Comparison of ENCODE assay signal across 19 cellular contexts in the genomic region with DNA sequence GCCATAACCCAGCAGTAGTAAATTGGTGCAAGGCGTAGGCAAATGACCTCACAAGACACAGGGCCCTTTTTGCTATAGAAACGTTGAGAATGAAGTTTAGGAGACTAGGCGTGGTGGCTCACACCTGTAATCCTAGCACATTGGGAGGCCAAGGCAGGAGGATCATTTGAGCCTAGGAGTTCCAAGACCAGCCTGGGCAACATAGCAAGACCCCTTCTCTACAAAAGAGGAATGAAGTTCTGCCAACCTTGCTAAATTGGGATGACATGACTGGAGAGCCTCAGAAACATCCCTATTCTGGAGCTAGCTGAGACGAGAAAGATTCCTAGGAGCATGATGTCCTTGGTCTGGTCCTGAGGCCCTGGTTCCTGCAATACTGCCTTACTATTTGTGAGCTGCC. TPM values are rescaled to one million over a fixed set of nuclear protein-coding genes. Genes with fewer than 3 reads are reported as not detected.
A peak's percentile ranks its signal among the peaks of the same experiment; 100 is the strongest.
DNase-seq lines count a peak whose midpoint lies in the region; ATAC-seq and TF ChIP-seq lines count a peak whose summit lies in the region.
"Had no signal": no experiment of that assay in that cellular context is flagged by ENCODE, and none has a peak within 500 bp of the region (broad histone marks: within the 10 kb centered on the region; RNA-seq: fewer than 3 reads in every experiment).

No MANE protein-coding gene starts in this region.

- no peak overlapping the region for H3K27ac Mint-ChIP-seq in activated CD4-positive, alpha-beta T cell treated with anti-CD3 and anti-CD28 coated beads, Interleukin-2, amount 10 ng/mL, durations not matched to agents 24 days and 14 days
- H3K27ac Mint-ChIP-seq: CD4-positive, alpha-beta memory T cell; GM23338; IgD-negative memory B cell had no signal

- H2BK15ac ChIP-seq in mesenchymal stem cell (ENCODE audit: low read depth, poor library complexity, severe bottlenecking), result no peak overlapping the region

- peaks cover 37 to 43% of the 10 kb centered on the region in 2 experiments for H3K36me3 ChIP-seq in HEK293 (ENCODE audit: control insufficient read depth in 2 of 2, insufficient read depth in 1 of 2, low read length in 2 of 2)
- peaks cover 25% of the 10 kb centered on the region for H3K36me3 ChIP-seq in RWPE2 (ENCODE audit: low read depth)
- no peaks in the 10 kb centered on the region for H3K36me3 ChIP-seq in mesenchymal stem cell (ENCODE audit: control insufficient read depth in 1 of 2, insufficient read depth in 2 of 2, low read depth in 1 of 2, low read length in 2 of 2)

- H3K36me3 Mint-ChIP-seq in activated CD4-positive, alpha-beta T cell treated with anti-CD3 and anti-CD28 coated beads, Interleukin-2, amount 10 ng/mL, durations not matched to agents 24 days and 14 days (ENCODE audit: low read depth), result peaks cover 30% of the 10 kb centered on the region
- H3K36me3 Mint-ChIP-seq: CD4-positive, alpha-beta memory T cell had no signal

- H3K9ac ChIP-seq in mesenchymal stem cell (ENCODE audit: low read length), result no peak overlapping the region
- H3K9ac ChIP-seq: BLaER1 had no signal

- no peak overlapping the region for H3K4me3 ChIP-seq in HEK293 (ENCODE audit: low read depth, low read length)
- H3K4me3 ChIP-seq in RWPE2 (ENCODE audit: severe bottlenecking), result no peak overlapping the region
- H3K4me3 ChIP-seq in mesenchymal stem cell (ENCODE audit: insufficient read depth in 1 of 2, low read depth in 1 of 2, low read length in 2 of 2), result no peak overlapping the region
- H3K4me3 ChIP-seq: A549, BLaER1, GM23338 had no signal

- H2AFZ ChIP-seq in mesenchymal stem cell (ENCODE audit: low read depth, low read length), result no peak overlapping the region
- H2AFZ ChIP-seq: GM23338 had no signal

- H3K9me3 Mint-ChIP-seq in activated CD4-positive, alpha-beta T cell treated with anti-CD3 and anti-CD28 coated beads, Interleukin-2, amount 10 ng/mL, durations not matched to agents 24 days and 14 days, result no peaks in the 10 kb centered on the region
- H3K9me3 Mint-ChIP-seq: CD14-positive monocyte; CD4-positive, alpha-beta memory T cell; GM23338; IgD-negative memory B cell had no signal

- no peaks in the 10 kb centered on the region for H3K9me3 ChIP-seq in HEK293 (ENCODE audit: control insufficient read depth, insufficient read depth, low read depth, low read length)
- H3K9me3 ChIP-seq in RWPE2 (ENCODE audit: severe bottlenecking), result no peaks in the 10 kb centered on the region
- no peaks in the 10 kb centered on the region for H3K9me3 ChIP-seq in mesenchymal stem cell (ENCODE audit: control insufficient read depth, low read length)
- H3K9me3 ChIP-seq: A549, BLaER1 had no signal

- H3K4me1 ChIP-seq in HEK293 (ENCODE audit: control insufficient read depth, insufficient read depth, low read length) (peaks cover 11% of the 10 kb centered on the region), RWPE2 (ENCODE audit: insufficient read depth, poor library complexity, severe bottlenecking) (no peaks in the 10 kb centered on the region), mesenchymal stem cell (ENCODE audit: control insufficient read depth, insufficient read depth, low read depth, low read length) (no peaks in the 10 kb centered on the region)
- H3K4me1 ChIP-seq: BLaER1 had no signal

- H3K14ac ChIP-seq in mesenchymal stem cell (ENCODE audit: low read length in 2 of 2), result no peak overlapping the region

- CTCF ChIA-PET in HEK293 (lab: Yijun Ruan, JAX), result interaction anchor here (0.5 to 0.7 kb wide), 3 partner anchors 126 to 255 kb away, joined by 3 read pairs; no protein-coding TSS in a partner anchor

- H2BK12ac ChIP-seq in mesenchymal stem cell (ENCODE audit: low read length in 2 of 2), result peak overlapping the region in 1 of 2 experiments; percentile 67

- no peak overlapping the region for H3K4ac ChIP-seq in mesenchymal stem cell (ENCODE audit: low read depth in 1 of 2, low read length in 2 of 2)

- H2BK5ac ChIP-seq in mesenchymal stem cell (ENCODE audit: low read depth, low read length, poor library complexity, severe bottlenecking), result no peak overlapping the region

- POLR2A ChIA-PET in HEK293 (lab: Yijun Ruan, JAX), result interaction anchor here (0.7 kb wide), 1 partner anchor 792 kb away, joined by 4 read pairs; no protein-coding TSS in a partner anchor

- intact Hi-C loops in activated CD4-positive, alpha-beta T cell treated with anti-CD3 and anti-CD28 coated beads, Interleukin-2, amount 10 ng/mL, durations not matched to agents 24 days and 14 days (cut with micrococcal nuclease), result no loop called here

- H3K18ac ChIP-seq in mesenchymal stem cell (ENCODE audit: low read depth in 1 of 2, low read length in 2 of 2), result peak overlapping the region in 1 of 2 experiments; percentile 75

- no peak overlapping the region for H3K23ac ChIP-seq in mesenchymal stem cell (ENCODE audit: low read length in 2 of 2)

- no peaks in the 10 kb centered on the region for H3K27me3 Mint-ChIP-seq in activated CD4-positive, alpha-beta T cell treated with anti-CD3 and anti-CD28 coated beads, Interleukin-2, amount 10 ng/mL, durations not matched to agents 24 days and 14 days
- H3K27me3 Mint-ChIP-seq: CD4-positive, alpha-beta memory T cell; IgD-negative memory B cell had no signal

- DNase-seq in activated CD4-positive, alpha-beta T cell treated with anti-CD3 and anti-CD28 coated beads, Interleukin-2, amount 10 ng/mL, durations not matched to agents 24 days and 14 days, result peak; percentile 45
- no peak for DNase-seq in activated CD4-positive, alpha-beta T cell treated with anti-CD3 and anti-CD28 coated beads, Interleukin-2, amount 50 U/mL, for 48 hours
- DNase-seq in RWPE2 (ENCODE audit: low spot score) (no peak), mesenchymal stem cell (no peak), NCI-H1694 treated with DMSO at 0.1 percent for 48 hours (lab: John Stamatoyannopoulos, UW) (no peak), NCI-H510A (lab: John Stamatoyannopoulos, UW) (no peak)
- DNase-seq: AML-193; CD4-positive, alpha-beta memory T cell; DMS153; DMS79; GF-D8; H7 had no signal

- ATAC-seq in RWPE2 (ENCODE audit: low read depth), result 0 out of 3 replicates have a peak, but pooled peaks have one; percentile 11
- ATAC-seq: GM23338 had no signal

- TF ChIP-seq CTCF in HEK293 (tag by site-specific recombination; IDR thresholded peaks at IDR 0.05) (no peak), RWPE2 (IDR thresholded peaks at IDR 0.05; ENCODE audit: poor library complexity, severe bottlenecking) (no peak)

- H3K4me3 Mint-ChIP-seq in activated CD4-positive, alpha-beta T cell treated with anti-CD3 and anti-CD28 coated beads, Interleukin-2, amount 10 ng/mL, durations not matched to agents 24 days and 14 days, result no peak overlapping the region
- H3K4me3 Mint-ChIP-seq: CD14-positive monocyte; CD4-positive, alpha-beta memory T cell; GM23338 had no signal

- peaks cover 4% of the 10 kb centered on the region for H3K79me1 ChIP-seq in mesenchymal stem cell (replicated peaks; ENCODE audit: low read length, poor library complexity, severe bottlenecking)

- H4K8ac ChIP-seq in mesenchymal stem cell (ENCODE audit: low read length), result no peak overlapping the region

- peak overlapping the region; percentile 61 for H2BK120ac ChIP-seq in mesenchymal stem cell (ENCODE audit: low read depth, low read length)

- H3K27me3 ChIP-seq in RWPE2 (ENCODE audit: insufficient read depth, poor library complexity, severe bottlenecking) (no peaks in the 10 kb centered on the region), mesenchymal stem cell (ENCODE audit: control insufficient read depth in 1 of 2, insufficient read depth in 1 of 2, low read length in 2 of 2) (no peaks in the 10 kb centered on the region)
- H3K27me3 ChIP-seq: BLaER1 had no signal

- H3K4me2 ChIP-seq in mesenchymal stem cell (ENCODE audit: low read length, poor library complexity, severe bottlenecking), result no peak overlapping the region
- H3K4me2 ChIP-seq: A549, BLaER1, GM23338 had no signal

- no peak overlapping the region for H3K27ac ChIP-seq in HEK293 (ENCODE audit: extremely low read depth, low read depth, low read length)
- H3K27ac ChIP-seq in RWPE2 (ENCODE audit: poor library complexity, severe bottlenecking), result no peak overlapping the region
- H3K27ac ChIP-seq in mesenchymal stem cell (ENCODE audit: low read length, poor library complexity, severe bottlenecking), result no peak overlapping the region
- H3K27ac ChIP-seq: 22Rv1, A549, BLaER1 had no signal

- peak overlapping the region; percentile 27 for H4K91ac ChIP-seq in mesenchymal stem cell (ENCODE audit: low read length)

- no peak overlapping the region for H2AK5ac ChIP-seq in mesenchymal stem cell (ENCODE audit: low read length, severe bottlenecking)

- WGBS in mesenchymal stem cell, result 72% methylated on average over 4 of the region's 4 CpGs

- H3K4me1 Mint-ChIP-seq in activated CD4-positive, alpha-beta T cell treated with anti-CD3 and anti-CD28 coated beads, Interleukin-2, amount 10 ng/mL, durations not matched to agents 24 days and 14 days, result peaks cover 10% of the 10 kb centered on the region

TF ChIP-seq in HEK293, 187 proteins besides CTCF, POLR2A, EP300 and RAD21 (continues in another document):
- TF ChIP-seq ZNF600 (tag by site-specific recombination; IDR thresholded peaks at IDR 0.05) (peak; percentile 78), ZFP37 (tag by site-specific recombination; IDR thresholded peaks at IDR 0.05) (no peak), ZNF121 (tag by site-specific recombination; IDR thresholded peaks at IDR 0.05) (peak; percentile 96), ZNF677 (tag by site-specific recombination; IDR thresholded peaks at IDR 0.05) (no peak)
- TF ChIP-seq, protein P1, sequence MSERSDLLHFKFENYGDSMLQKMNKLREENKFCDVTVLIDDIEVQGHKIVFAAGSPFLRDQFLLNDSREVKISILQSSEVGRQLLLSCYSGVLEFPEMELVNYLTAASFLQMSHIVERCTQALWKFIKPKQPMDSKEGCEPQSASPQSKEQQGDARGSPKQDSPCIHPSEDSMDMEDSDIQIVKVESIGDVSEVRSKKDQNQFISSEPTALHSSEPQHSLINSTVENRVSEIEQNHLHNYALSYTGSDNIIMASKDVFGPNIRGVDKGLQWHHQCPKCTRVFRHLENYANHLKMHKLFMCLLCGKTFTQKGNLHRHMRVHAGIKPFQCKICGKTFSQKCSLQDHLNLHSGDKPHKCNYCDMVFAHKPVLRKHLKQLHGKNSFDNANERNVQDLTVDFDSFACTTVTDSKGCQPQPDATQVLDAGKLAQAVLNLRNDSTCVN (tag by site-specific recombination; optimal IDR thresholded peaks at IDR 0.05), result no peak

RNA-seq across cellular contexts. Expression of a gene that starts 20.6 kb away (rescaled TPM):
- 101 and 105 TPM in 2 replicates for total RNA-seq in activated CD4-positive, alpha-beta T cell treated with anti-CD3 and anti-CD28 coated beads, Interleukin-2, amount 10 ng/mL, durations not matched to agents 24 days and 14 days
- 12.3 TPM for polyA plus RNA-seq in mesenchymal stem cell (2013, experiment 1 of 2)
- polyA plus RNA-seq in mesenchymal stem cell (2013, experiment 2 of 2), result 13.6 TPM
